In genomic region chr2:41535575-41535974, GRCh38 we compare ENCODE assay signal across 34 cellular contexts.
"Had no signal": no experiment of that assay in that cellular context is flagged by ENCODE, and none has a peak within 500 bp of the region (broad histone marks: within the 10 kb centered on the region; RNA-seq: fewer than 3 reads in every experiment).

No MANE protein-coding gene starts in this region.

- DNase-seq: activated effector memory CD4-positive, alpha-beta T cell treated with anti-CD3 and anti-CD28 coated beads, Interleukin-2, amount 50 U/mL, for 16 hours; activated effector memory CD4-positive, alpha-beta T cell treated with Interleukin-2 at 50 U/mL for 16 hours; activated gamma-delta T cell; activated gamma-delta T cell treated with Interleukin-2 at 50 U/mL for 16 hours; activated naive CD4-positive, alpha-beta T cell; activated naive CD4-positive, alpha-beta T cell treated with anti-CD3 and anti-CD28 coated beads for 36 hours; activated naive CD4-positive, alpha-beta T cell treated with anti-CD3 and anti-CD28 coated beads, Interleukin-2, amount 10 ng/mL, durations not matched to agents 7 days and 5 days; activated naive CD4-positive, alpha-beta T cell treated with anti-CD3 and anti-CD28 coated beads, Interleukin-2, amount 50 U/mL, for 16 hours; activated naive CD4-positive, alpha-beta T cell treated with Interleukin-2 at 50 U/mL for 16 hours; activated naive CD8-positive, alpha-beta T cell treated with anti-CD3 and anti-CD28 coated beads for 36 hours; activated naive CD8-positive, alpha-beta T cell treated with anti-CD3 and anti-CD28 coated beads, Interleukin-2, amount 10 ng/mL, durations not matched to agents 7 days and 5 days; activated naive CD8-positive, alpha-beta T cell treated with anti-CD3 and anti-CD28 coated beads, Interleukin-2, amount 50 U/mL, for 24 hours; activated T-cell treated with anti-CD3 and anti-CD28 coated beads, Interleukin-2, amount 50 U/mL, for 1 hour; activated T-cell treated with anti-CD3 and anti-CD28 coated beads, Interleukin-2, amount 50 U/mL, for 24 hours; activated T-cell treated with anti-CD3 and anti-CD28 coated beads, Interleukin-2, amount 50 U/mL, for 4 hours; activated T-cell treated with anti-CD3 and anti-CD28 coated beads, Interleukin-2, amount 50 U/mL, for 48 hours; activated T-cell treated with anti-CD3 and anti-CD28 coated beads, Interleukin-2, amount 50 U/mL, for 72 hours; adrenal gland; amniotic stem cell; amygdala; anterior cingulate cortex; aorta; body of pancreas; brain microvascular endothelial cell; caudate nucleus; central memory CD4-positive, alpha-beta T cell; cerebellar nuclear complex had no signal

- H3K4me1 ChIP-seq: adrenal gland, ascending aorta, body of pancreas, breast epithelium had no signal

- H3K9me3 ChIP-seq: adrenal gland, ascending aorta, body of pancreas, breast epithelium had no signal

- ATAC-seq: activated naive CD4-positive, alpha-beta T cell treated with anti-CD3 and anti-CD28 coated beads, Interleukin-2, amount 50 U/mL, for 72 hours; activated naive CD8-positive, alpha-beta T cell treated with anti-CD3 and anti-CD28 coated beads, Interleukin-2, amount 50 U/mL, for 24 hours; activated T-cell treated with anti-CD3 and anti-CD28 coated beads, Interleukin-2, amount 50 U/mL, for 4 hours; activated T-cell treated with anti-CD3 and anti-CD28 coated beads, Interleukin-2, amount 50 U/mL, for 72 hours; activated T-helper 17 cell treated with anti-CD3 and anti-CD28 coated beads, Interleukin-2, amount 50 U/mL, for 72 hours; body of pancreas had no signal

- FAIRE-seq: astrocyte, bronchial epithelial cell had no signal

- H3K27ac ChIP-seq: adrenal gland, ascending aorta, body of pancreas, brain microvascular endothelial cell, breast epithelium, cardiac muscle cell had no signal

- H3K4me3 ChIP-seq: adrenal gland, ascending aorta, body of pancreas, breast epithelium, cardiac muscle cell had no signal

- H3K27me3 ChIP-seq: adrenal gland, ascending aorta, body of pancreas, brain microvascular endothelial cell, breast epithelium, cardiac muscle cell had no signal

- H3K36me3 ChIP-seq: adrenal gland, ascending aorta, brain microvascular endothelial cell, breast epithelium, cardiac muscle cell had no signal
